ENCODE assay signal across 26 cellular contexts in genomic region chr16:51024703-51025102, GRCh38.
"Had no signal": no experiment of that assay in that cellular context is flagged by ENCODE, and none has a peak within 500 bp of the region (broad histone marks: within the 10 kb centered on the region; RNA-seq: fewer than 3 reads in every experiment).

No MANE protein-coding gene starts in this region.

- H3K27ac Mint-ChIP-seq: effector memory CD8-positive, alpha-beta T cell; mesothelial cell of epicardium; natural killer cell treated with Interleukin-12 subunit alpha and Interleukin-12 subunit beta and Interleukin-15 and Interleukin-18, amount 100 ng/mL, for 72 hours; stimulated activated effector memory CD8-positive, alpha-beta T cell treated with anti-CD3 and anti-CD28 coated beads, Interleukin-12 subunit alpha, Interleukin-12 subunit beta, amount 100 ng/mL, for 72 hours had no signal

- H3K36me3 Mint-ChIP-seq: mesothelial cell of epicardium; naive B cell; natural killer cell treated with Interleukin-12 subunit alpha and Interleukin-12 subunit beta and Interleukin-15 and Interleukin-18, amount 100 ng/mL, for 72 hours; stimulated activated effector memory CD8-positive, alpha-beta T cell treated with anti-CD3 and anti-CD28 coated beads, Interleukin-12 subunit alpha, Interleukin-12 subunit beta, amount 100 ng/mL, for 72 hours had no signal

- H3K4me1 Mint-ChIP-seq: mesothelial cell of epicardium; naive B cell; stimulated activated effector memory CD8-positive, alpha-beta T cell treated with anti-CD3 and anti-CD28 coated beads, Interleukin-12 subunit alpha, Interleukin-12 subunit beta, amount 100 ng/mL, for 72 hours had no signal

- ATAC-seq: effector memory CD8-positive, alpha-beta T cell; heart right ventricle; left cardiac atrium; left lung; mucosa of descending colon; natural killer cell treated with Interleukin-12 subunit alpha and Interleukin-12 subunit beta and Interleukin-15 and Interleukin-18, amount 100 ng/mL, for 72 hours; psoas muscle; right cardiac atrium had no signal

- H3K9me3 Mint-ChIP-seq: mesothelial cell of epicardium; natural killer cell treated with Interleukin-12 subunit alpha and Interleukin-12 subunit beta and Interleukin-15 and Interleukin-18, amount 100 ng/mL, for 72 hours had no signal

- H3K4me3 Mint-ChIP-seq: effector memory CD8-positive, alpha-beta T cell; mesothelial cell of epicardium; natural killer cell treated with Interleukin-12 subunit alpha and Interleukin-12 subunit beta and Interleukin-15 and Interleukin-18, amount 100 ng/mL, for 72 hours; neural crest cell; stimulated activated effector memory CD8-positive, alpha-beta T cell treated with anti-CD3 and anti-CD28 coated beads, Interleukin-12 subunit alpha, Interleukin-12 subunit beta, amount 100 ng/mL, for 72 hours had no signal

- DNase-seq: dermis blood vessel endothelial cell; effector memory CD8-positive, alpha-beta T cell; erythroblast; esophagus squamous epithelium; foreskin melanocyte; glutamatergic neuron; heart right ventricle; hippocampal formation; left cardiac atrium; left lung; mesenchymal stem cell; mucosa of descending colon; naive B cell; psoas muscle; right cardiac atrium; sigmoid colon; stimulated activated CD4-positive, alpha-beta T cell treated with anti-CD3 and anti-CD28 coated beads, Interleukin-2, amount 100 ng/mL, for 24 hours; stimulated activated CD4-positive, alpha-beta T cell treated with anti-CD3 and anti-CD28 coated beads, Interleukin-4, amount 100 ng/mL, for 24 hours; stimulated activated naive CD4-positive, alpha-beta T cell treated with Interleukin-2 at 50 U/mL for 16 hours; stomach; thyroid gland; trophoblast cell had no signal
